1 cellular context compared by ENCODE assay signal in the genomic region with DNA sequence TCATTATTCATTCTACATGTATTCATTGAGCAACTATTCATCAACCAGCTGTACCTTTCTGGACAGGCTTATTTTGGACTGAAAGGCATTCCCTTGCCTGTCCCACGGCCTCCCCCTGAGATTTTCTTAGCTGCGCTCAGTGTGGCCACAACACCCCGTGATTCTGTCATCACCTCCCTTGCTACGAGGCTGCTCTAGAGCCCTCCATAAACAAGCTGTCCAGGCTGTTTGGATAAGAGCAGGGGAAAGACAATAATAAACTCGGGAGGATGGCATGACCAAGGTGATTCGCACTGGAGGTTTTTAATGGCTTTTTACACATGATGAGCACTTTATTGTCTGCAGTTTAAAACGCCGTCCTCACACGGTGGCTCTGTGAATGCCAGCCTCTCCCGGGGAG.
TF ChIP-seq lines count a peak whose summit lies in the region.

No MANE protein-coding gene starts in this region.

TF ChIP-seq in GM23338, 12 proteins besides CTCF, POLR2A, EP300 and RAD21:
- TF ChIP-seq, protein P1, sequence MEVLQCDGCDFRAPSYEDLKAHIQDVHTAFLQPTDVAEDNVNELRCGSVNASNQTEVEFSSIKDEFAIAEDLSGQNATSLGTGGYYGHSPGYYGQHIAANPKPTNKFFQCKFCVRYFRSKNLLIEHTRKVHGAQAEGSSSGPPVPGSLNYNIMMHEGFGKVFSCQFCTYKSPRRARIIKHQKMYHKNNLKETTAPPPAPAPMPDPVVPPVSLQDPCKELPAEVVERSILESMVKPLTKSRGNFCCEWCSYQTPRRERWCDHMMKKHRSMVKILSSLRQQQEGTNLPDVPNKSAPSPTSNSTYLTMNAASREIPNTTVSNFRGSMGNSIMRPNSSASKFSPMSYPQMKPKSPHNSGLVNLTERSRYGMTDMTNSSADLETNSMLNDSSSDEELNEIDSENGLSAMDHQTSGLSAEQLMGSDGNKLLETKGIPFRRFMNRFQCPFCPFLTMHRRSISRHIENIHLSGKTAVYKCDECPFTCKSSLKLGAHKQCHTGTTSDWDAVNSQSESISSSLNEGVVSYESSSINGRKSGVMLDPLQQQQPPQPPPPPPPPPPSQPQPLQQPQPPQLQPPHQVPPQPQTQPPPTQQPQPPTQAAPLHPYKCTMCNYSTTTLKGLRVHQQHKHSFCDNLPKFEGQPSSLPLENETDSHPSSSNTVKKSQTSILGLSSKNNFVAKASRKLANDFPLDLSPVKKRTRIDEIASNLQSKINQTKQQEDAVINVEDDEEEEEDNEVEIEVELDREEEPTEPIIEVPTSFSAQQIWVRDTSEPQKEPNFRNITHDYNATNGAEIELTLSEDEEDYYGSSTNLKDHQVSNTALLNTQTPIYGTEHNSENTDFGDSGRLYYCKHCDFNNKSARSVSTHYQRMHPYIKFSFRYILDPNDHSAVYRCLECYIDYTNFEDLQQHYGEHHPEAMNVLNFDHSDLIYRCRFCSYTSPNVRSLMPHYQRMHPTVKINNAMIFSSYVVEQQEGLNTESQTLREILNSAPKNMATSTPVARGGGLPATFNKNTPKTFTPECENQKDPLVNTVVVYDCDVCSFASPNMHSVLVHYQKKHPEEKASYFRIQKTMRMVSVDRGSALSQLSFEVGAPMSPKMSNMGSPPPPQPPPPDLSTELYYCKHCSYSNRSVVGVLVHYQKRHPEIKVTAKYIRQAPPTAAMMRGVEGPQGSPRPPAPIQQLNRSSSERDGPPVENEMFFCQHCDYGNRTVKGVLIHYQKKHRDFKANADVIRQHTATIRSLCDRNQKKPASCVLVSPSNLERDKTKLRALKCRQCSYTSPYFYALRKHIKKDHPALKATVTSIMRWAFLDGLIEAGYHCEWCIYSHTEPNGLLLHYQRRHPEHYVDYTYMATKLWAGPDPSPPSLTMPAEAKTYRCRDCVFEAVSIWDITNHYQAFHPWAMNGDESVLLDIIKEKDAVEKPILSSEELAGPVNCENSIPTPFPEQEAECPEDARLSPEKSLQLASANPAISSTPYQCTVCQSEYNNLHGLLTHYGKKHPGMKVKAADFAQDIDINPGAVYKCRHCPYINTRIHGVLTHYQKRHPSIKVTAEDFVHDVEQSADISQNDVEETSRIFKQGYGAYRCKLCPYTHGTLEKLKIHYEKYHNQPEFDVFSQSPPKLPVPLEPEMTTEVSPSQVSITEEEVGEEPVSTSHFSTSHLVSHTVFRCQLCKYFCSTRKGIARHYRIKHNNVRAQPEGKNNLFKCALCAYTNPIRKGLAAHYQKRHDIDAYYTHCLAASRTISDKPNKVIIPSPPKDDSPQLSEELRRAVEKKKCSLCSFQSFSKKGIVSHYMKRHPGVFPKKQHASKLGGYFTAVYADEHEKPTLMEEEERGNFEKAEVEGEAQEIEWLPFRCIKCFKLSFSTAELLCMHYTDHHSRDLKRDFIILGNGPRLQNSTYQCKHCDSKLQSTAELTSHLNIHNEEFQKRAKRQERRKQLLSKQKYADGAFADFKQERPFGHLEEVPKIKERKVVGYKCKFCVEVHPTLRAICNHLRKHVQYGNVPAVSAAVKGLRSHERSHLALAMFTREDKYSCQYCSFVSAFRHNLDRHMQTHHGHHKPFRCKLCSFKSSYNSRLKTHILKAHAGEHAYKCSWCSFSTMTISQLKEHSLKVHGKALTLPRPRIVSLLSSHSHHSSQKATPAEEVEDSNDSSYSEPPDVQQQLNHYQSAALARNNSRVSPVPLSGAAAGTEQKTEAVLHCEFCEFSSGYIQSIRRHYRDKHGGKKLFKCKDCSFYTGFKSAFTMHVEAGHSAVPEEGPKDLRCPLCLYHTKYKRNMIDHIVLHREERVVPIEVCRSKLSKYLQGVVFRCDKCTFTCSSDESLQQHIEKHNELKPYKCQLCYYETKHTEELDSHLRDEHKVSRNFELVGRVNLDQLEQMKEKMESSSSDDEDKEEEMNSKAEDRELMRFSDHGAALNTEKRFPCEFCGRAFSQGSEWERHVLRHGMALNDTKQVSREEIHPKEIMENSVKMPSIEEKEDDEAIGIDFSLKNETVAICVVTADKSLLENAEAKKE (CRISPR knock-in tag; IDR thresholded peaks at IDR 0.05): no peak
- no peak for TF ChIP-seq NANOG (IDR thresholded peaks at IDR 0.05; ENCODE audit: borderline replicate concordance)
- TF ChIP-seq STAT1 (IDR thresholded peaks at IDR 0.05; ENCODE audit: unreplicated experiment): no peak
- TF ChIP-seq EZH2phosphoT487 (IDR thresholded peaks at IDR 0.05; ENCODE audit: unreplicated experiment): no peak
- TF ChIP-seq CREB1 (CRISPR knock-in tag; IDR thresholded peaks at IDR 0.05; ENCODE audit: low read depth): no peak
- TF ChIP-seq EZH2 (IDR thresholded peaks at IDR 0.05; ENCODE audit: low read depth, unreplicated experiment): no peak
- TF ChIP-seq, protein P2, sequence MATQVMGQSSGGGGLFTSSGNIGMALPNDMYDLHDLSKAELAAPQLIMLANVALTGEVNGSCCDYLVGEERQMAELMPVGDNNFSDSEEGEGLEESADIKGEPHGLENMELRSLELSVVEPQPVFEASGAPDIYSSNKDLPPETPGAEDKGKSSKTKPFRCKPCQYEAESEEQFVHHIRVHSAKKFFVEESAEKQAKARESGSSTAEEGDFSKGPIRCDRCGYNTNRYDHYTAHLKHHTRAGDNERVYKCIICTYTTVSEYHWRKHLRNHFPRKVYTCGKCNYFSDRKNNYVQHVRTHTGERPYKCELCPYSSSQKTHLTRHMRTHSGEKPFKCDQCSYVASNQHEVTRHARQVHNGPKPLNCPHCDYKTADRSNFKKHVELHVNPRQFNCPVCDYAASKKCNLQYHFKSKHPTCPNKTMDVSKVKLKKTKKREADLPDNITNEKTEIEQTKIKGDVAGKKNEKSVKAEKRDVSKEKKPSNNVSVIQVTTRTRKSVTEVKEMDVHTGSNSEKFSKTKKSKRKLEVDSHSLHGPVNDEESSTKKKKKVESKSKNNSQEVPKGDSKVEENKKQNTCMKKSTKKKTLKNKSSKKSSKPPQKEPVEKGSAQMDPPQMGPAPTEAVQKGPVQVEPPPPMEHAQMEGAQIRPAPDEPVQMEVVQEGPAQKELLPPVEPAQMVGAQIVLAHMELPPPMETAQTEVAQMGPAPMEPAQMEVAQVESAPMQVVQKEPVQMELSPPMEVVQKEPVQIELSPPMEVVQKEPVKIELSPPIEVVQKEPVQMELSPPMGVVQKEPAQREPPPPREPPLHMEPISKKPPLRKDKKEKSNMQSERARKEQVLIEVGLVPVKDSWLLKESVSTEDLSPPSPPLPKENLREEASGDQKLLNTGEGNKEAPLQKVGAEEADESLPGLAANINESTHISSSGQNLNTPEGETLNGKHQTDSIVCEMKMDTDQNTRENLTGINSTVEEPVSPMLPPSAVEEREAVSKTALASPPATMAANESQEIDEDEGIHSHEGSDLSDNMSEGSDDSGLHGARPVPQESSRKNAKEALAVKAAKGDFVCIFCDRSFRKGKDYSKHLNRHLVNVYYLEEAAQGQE (IDR thresholded peaks at IDR 0.05; ENCODE audit: unreplicated experiment): no peak
- TF ChIP-seq JUNB (IDR thresholded peaks at IDR 0.05; ENCODE audit: unreplicated experiment): no peak
- TF ChIP-seq, protein P3, sequence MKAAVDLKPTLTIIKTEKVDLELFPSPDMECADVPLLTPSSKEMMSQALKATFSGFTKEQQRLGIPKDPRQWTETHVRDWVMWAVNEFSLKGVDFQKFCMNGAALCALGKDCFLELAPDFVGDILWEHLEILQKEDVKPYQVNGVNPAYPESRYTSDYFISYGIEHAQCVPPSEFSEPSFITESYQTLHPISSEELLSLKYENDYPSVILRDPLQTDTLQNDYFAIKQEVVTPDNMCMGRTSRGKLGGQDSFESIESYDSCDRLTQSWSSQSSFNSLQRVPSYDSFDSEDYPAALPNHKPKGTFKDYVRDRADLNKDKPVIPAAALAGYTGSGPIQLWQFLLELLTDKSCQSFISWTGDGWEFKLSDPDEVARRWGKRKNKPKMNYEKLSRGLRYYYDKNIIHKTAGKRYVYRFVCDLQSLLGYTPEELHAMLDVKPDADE (IDR thresholded peaks at IDR 0.05): no peak
- TF ChIP-seq ZNF331 (CRISPR knock-in tag; IDR thresholded peaks at IDR 0.05; ENCODE audit: low read depth): no peak
- TF ChIP-seq ZNF114 (CRISPR knock-in tag; IDR thresholded peaks at IDR 0.05): no peak
- no peak for TF ChIP-seq POLR2AphosphoS5 (IDR thresholded peaks at IDR 0.05; ENCODE audit: low read depth)
